ENCODE assay signal across 2 cellular contexts in the genomic region with DNA sequence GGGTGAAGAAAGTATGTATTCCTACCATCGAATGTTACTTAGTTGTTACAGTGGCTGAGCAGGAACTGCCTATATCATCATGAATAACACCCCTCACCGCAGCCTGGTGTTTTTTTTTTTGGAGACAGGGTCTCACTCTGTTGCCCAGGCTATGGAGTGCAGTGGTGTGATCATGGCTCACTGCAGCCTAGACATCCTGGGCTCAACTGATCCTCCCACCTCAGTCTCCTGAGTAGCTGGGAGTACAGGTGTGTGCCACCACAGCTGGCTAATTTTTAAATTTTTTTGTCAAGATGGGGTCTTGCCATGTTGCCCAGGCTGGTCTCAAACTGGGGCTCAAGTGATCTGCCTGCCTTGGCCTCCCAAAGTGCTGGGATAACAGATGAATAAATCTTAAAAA.
TF ChIP-seq lines count a peak whose summit lies in the region.

No MANE protein-coding gene starts in this region.

TF ChIP-seq in HepG2, 621 proteins besides CTCF, POLR2A, EP300 and RAD21:
- TF ChIP-seq FOXM1 (CRISPR knock-in tag; IDR thresholded peaks at IDR 0.05) (no peak), ZNF121 (CRISPR knock-in tag; IDR thresholded peaks at IDR 0.05) (peak; percentile 72)

TF ChIP-seq in K562, 482 proteins besides CTCF, POLR2A, EP300 and RAD21:
- TF ChIP-seq, protein P1, sequence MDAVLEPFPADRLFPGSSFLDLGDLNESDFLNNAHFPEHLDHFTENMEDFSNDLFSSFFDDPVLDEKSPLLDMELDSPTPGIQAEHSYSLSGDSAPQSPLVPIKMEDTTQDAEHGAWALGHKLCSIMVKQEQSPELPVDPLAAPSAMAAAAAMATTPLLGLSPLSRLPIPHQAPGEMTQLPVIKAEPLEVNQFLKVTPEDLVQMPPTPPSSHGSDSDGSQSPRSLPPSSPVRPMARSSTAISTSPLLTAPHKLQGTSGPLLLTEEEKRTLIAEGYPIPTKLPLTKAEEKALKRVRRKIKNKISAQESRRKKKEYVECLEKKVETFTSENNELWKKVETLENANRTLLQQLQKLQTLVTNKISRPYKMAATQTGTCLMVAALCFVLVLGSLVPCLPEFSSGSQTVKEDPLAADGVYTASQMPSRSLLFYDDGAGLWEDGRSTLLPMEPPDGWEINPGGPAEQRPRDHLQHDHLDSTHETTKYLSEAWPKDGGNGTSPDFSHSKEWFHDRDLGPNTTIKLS (IDR thresholded peaks at IDR 0.05; ENCODE audit: borderline replicate concordance, low read depth) = no peak
- TF ChIP-seq ZNF121 (CRISPR knock-in tag; conservative IDR thresholded peaks at IDR 0.05) = peak; percentile 38; the same call in 1 of the 2 replicates
